Comparison of ENCODE assay signal across 18 cellular contexts in the genomic region with DNA sequence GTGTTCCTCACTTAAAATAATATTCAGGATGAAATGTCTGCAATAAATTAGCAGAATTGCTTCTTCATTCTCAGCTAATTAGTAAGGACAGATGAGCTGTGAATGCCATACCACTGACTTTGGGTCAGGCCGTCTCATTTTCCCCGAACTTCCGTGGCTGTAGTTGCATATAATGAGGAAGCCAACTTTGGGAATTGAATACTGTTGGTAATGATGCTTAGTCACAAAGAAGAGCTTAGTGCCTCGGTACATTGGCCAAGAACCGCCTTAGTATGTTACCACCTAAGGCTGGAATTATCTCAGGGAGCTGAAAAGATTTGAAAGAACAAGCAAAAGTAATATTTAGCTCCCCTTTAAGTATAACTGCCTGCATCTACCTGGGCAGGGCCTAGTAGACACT. TPM values are rescaled to one million over a fixed set of nuclear protein-coding genes. Genes with fewer than 3 reads are reported as not detected.
DNase-seq lines count a peak whose midpoint lies in the region; ATAC-seq and TF ChIP-seq lines count a peak whose summit lies in the region.
"Had no signal": no experiment of that assay in that cellular context is flagged by ENCODE, and none has a peak within 500 bp of the region (broad histone marks: within the 10 kb centered on the region; RNA-seq: fewer than 3 reads in every experiment).

No MANE protein-coding gene starts in this region.

- peak; percentile 21 for ATAC-seq in left lung
- ATAC-seq in activated naive CD4-positive, alpha-beta T cell treated with anti-CD3 and anti-CD28 coated beads, Interleukin-2, amount 50 U/mL, for 72 hours = no peak
- ATAC-seq: A549 had no signal

- no peak for TF ChIP-seq POLR2A in transverse colon (IDR thresholded peaks at IDR 0.05)

- in situ Hi-C loops in transverse colon (cut with MboI; ENCODE audit: low pct_ligation_motif_present in 1 of 4, low pct_unique_long_range_greater_than_20kb in 1 of 4, low sequenced_read_pairs in 3 of 4) = no loop called here

- DNase-seq in AG09319 (ENCODE audit: extremely low read depth, low read depth) (peak; percentile 18), HFFc6 (no peak), left lung (no peak), transverse colon (no peak)
- DNase-seq in activated naive CD4-positive, alpha-beta T cell treated with anti-CD3 and anti-CD28 coated beads, Interleukin-2, amount 50 U/mL, for 72 hours (ENCODE audit: low spot score in 2 of 2) = no peak
- no peak for DNase-seq in stimulated activated naive CD4-positive, alpha-beta T cell (lab: John Stamatoyannopoulos, UW)
- DNase-seq: CD4-positive, CD25-positive, alpha-beta regulatory T cell; KBM-7; NCI-H1092; NCI-H146; NCI-H2081; NCI-H510A treated with DMSO at 0.1 percent for 48 hours; NCI-H82; PC-9; SJCRH30 had no signal

- H3K9me3 ChIP-seq in left lung (no peaks in the 10 kb centered on the region), transverse colon (no peaks in the 10 kb centered on the region)
- H3K9me3 ChIP-seq: A549, SJCRH30 had no signal

- H3K27ac Mint-ChIP-seq in HFFc6 (peak overlapping the region; percentile 5; the same call in 1 of the 2 replicates), brain (peak overlapping the region in 4 of 5 experiments; percentile 73 to 93 (median 84))
- H3K27ac Mint-ChIP-seq in activated naive CD4-positive, alpha-beta T cell treated with anti-CD3 and anti-CD28 coated beads, Interleukin-2, amount 50 U/mL, for 72 hours = no peak overlapping the region
- H3K27ac Mint-ChIP-seq: B cell had no signal

- H3K27ac ChIP-seq in left lung (no peak overlapping the region), transverse colon (no peak overlapping the region)
- H3K27ac ChIP-seq: A549, PC-9, SJCRH30 had no signal

- H3K9me3 Mint-ChIP-seq in HFFc6 (no peaks in the 10 kb centered on the region), brain (no peaks in the 10 kb centered on the region)
- no peaks in the 10 kb centered on the region for H3K9me3 Mint-ChIP-seq in activated naive CD4-positive, alpha-beta T cell treated with anti-CD3 and anti-CD28 coated beads, Interleukin-2, amount 50 U/mL, for 72 hours
- H3K9me3 Mint-ChIP-seq: CD4-positive, CD25-positive, alpha-beta regulatory T cell had no signal

- H3K4me1 Mint-ChIP-seq in HFFc6 (ENCODE audit: low read depth) (peaks cover 42% of the 10 kb centered on the region), brain (peaks cover 93% of the 10 kb centered on the region)

- no peaks in the 10 kb centered on the region for H3K36me3 ChIP-seq in left lung
- no peaks in the 10 kb centered on the region for H3K36me3 ChIP-seq in transverse colon

- H3K4me3 Mint-ChIP-seq in HFFc6 = no peak overlapping the region
- peak overlapping the region in 2 of 5 experiments; percentile 7 to 65 for H3K4me3 Mint-ChIP-seq in brain
- H3K4me3 Mint-ChIP-seq: B cell; CD4-positive, CD25-positive, alpha-beta regulatory T cell had no signal

- TF ChIP-seq CTCF in AG09319 (IDR thresholded peaks at IDR 0.05; ENCODE audit: low read depth, low read length) = no peak
- TF ChIP-seq CTCF in HFFc6 (IDR thresholded peaks at IDR 0.05) = no peak
- TF ChIP-seq CTCF in brain (conservative IDR thresholded peaks at IDR 0.05) = no peak
- TF ChIP-seq CTCF in left lung (IDR thresholded peaks at IDR 0.05) = no peak
- no peak for TF ChIP-seq CTCF in transverse colon (IDR thresholded peaks at IDR 0.05)

- H3K27me3 ChIP-seq in left lung = no peaks in the 10 kb centered on the region
- no peaks in the 10 kb centered on the region for H3K27me3 ChIP-seq in transverse colon
- H3K27me3 ChIP-seq: SJCRH30 had no signal

- H3K27me3 Mint-ChIP-seq in HFFc6 (ENCODE audit: insufficient read depth) = peaks cover 5% of the 10 kb centered on the region; the same call in 1 of the 2 replicates
- H3K27me3 Mint-ChIP-seq in brain = no peaks in the 10 kb centered on the region
- H3K27me3 Mint-ChIP-seq: B cell; CD4-positive, CD25-positive, alpha-beta regulatory T cell had no signal

- peaks cover 12 to 18% of the 10 kb centered on the region in 2 donors for H3K4me1 ChIP-seq in left lung
- peaks cover 0 to 16% (median 5%) of the 10 kb centered on the region in 4 donors for H3K4me1 ChIP-seq in transverse colon
- H3K4me1 ChIP-seq: A549 had no signal

- intact Hi-C loops in left lung (cut with DNase I) = no loop called here
- intact Hi-C loops in transverse colon (cut with DNase I; ENCODE audit: low total_unique reads) = no loop called here

- TF ChIP-seq EP300 in transverse colon (IDR thresholded peaks at IDR 0.05; ENCODE audit: low read depth) = no peak

- H3K4me3 ChIP-seq in left lung (no peak overlapping the region), transverse colon (no peak overlapping the region)
- H3K4me3 ChIP-seq: A549, PC-9, SJCRH30 had no signal

- whole genome bisulfite sequencing in transverse colon (ENCODE audit: low coverage in 1 of 2), 2 donors = 97 to 100% methylated on average over 3 to 5 of the region's 5 CpGs

- H3K36me3 Mint-ChIP-seq in HFFc6 (ENCODE audit: low read depth) (no peaks in the 10 kb centered on the region), brain (no peaks in the 10 kb centered on the region)
- no peaks in the 10 kb centered on the region for H3K36me3 Mint-ChIP-seq in activated naive CD4-positive, alpha-beta T cell treated with anti-CD3 and anti-CD28 coated beads, Interleukin-2, amount 50 U/mL, for 72 hours

RNA-seq across cellular contexts. Expression of gene NUP93, which starts 47.6 kb away (rescaled TPM):
- 10 to 100 TPM; 58.6 to 84.0 (median 78.8) TPM for total RNA-seq in HFFc6 (2021; fragmentation: NEBNext Ultra II Directional; extraction: Animal tissue kit (Norgen Biotek cat#: 25700))
- polyA plus RNA-seq in brain (ENCODE audit: insufficient read depth, low read depth, low replicate concordance) = 79.2 TPM
- 10 to 100 TPM; 47.1 to 67.4 TPM for total RNA-seq in left lung
- 10 to 100 TPM in 3 of 4 donors, 1 to 10 TPM in 1; 8.6 to 42.4 (median 20.6) TPM for total RNA-seq in transverse colon
- 100 to 1,000 TPM; 124 to 128 TPM for total RNA-seq in activated naive CD4-positive, alpha-beta T cell treated with anti-CD3 and anti-CD28 coated beads, Interleukin-2, amount 50 U/mL, for 72 hours

Comparison
In these comparisons a context has a peak if more than half of its experiments do, and no peak if none do; other contexts are left out.
1. H3K27ac Mint-ChIP-seq: peak in HFFc6 (single experiment) and brain (4 of 5); none in activated naive CD4-positive, alpha-beta T cell treated with anti-CD3 and anti-CD28 coated beads, Interleukin-2, amount 50 U/mL, for 72 hours (0 of 2).